In the genomic region with DNA sequence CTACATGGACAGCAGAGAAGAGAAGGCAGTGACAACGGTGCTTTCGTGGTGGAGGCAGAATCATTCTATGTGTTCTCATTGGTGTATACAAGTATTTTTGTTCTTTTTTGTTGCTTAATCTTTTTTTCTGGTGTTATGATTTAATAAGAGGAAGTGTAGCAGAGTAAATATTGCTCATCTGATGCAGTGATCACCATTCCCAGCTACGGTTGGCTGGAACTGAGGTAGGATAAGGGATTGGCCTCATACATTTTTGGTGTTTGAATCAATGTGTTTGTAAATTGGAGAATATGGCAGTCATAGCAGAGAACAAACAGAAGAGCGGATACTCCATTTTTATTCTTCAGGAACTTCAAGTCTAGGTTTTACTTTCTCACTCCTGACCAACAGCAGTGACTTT, we compare ENCODE assay signal across 23 cellular contexts.
DNase-seq lines count a peak whose midpoint lies in the region; ATAC-seq, FAIRE-seq and TF ChIP-seq lines count a peak whose summit lies in the region.
"Had no signal": no experiment of that assay in that cellular context is flagged by ENCODE, and none has a peak within 500 bp of the region (broad histone marks: within the 10 kb centered on the region; RNA-seq: fewer than 3 reads in every experiment).

No MANE protein-coding gene starts in this region.

- H3K9ac ChIP-seq in PC-3 (ENCODE audit: low read length), result peak overlapping the region; percentile 15; the same call in 1 of the 2 replicates
- H3K9ac ChIP-seq: BLaER1 treated with 17β-estradiol and CSF1 and Interleukin-3, amounts not matched to agents 10 nM and 100 nM had no signal

- H3K36me3 Mint-ChIP-seq in activated naive CD8-positive, alpha-beta T cell treated with anti-CD3 and anti-CD28 coated beads, Interleukin-2, amount 10 ng/mL, durations not matched to agents 7 days and 5 days, result no peaks in the 10 kb centered on the region
- no peaks in the 10 kb centered on the region for H3K36me3 Mint-ChIP-seq in activated naive CD8-positive, alpha-beta T cell treated with anti-CD3 and anti-CD28 coated beads for 36 hours
- H3K36me3 Mint-ChIP-seq: CD8-positive, alpha-beta memory T cell had no signal

- H3K27me3 ChIP-seq in PC-3 (ENCODE audit: low read length) (no peaks in the 10 kb centered on the region), bronchial epithelial cell (ENCODE audit: control insufficient read depth, insufficient read depth, low read length) (no peaks in the 10 kb centered on the region)
- H3K27me3 ChIP-seq: BLaER1 treated with 17β-estradiol and CSF1 and Interleukin-3, amounts not matched to agents 10 nM and 100 nM had no signal

- peak overlapping the region; percentile 56 for H3K4me2 ChIP-seq in PC-3 (ENCODE audit: low read length)
- H3K4me2 ChIP-seq: A549; BLaER1 treated with 17β-estradiol and CSF1 and Interleukin-3, amounts not matched to agents 10 nM and 100 nM; GM23338 had no signal

- no peaks in the 10 kb centered on the region for H4K20me1 ChIP-seq in PC-3 (ENCODE audit: low read length)
- H4K20me1 ChIP-seq: BLaER1 treated with 17β-estradiol and CSF1 and Interleukin-3, amounts not matched to agents 10 nM and 100 nM had no signal

- POLR2A ChIA-PET in activated naive CD8-positive, alpha-beta T cell treated with anti-CD3 and anti-CD28 coated beads, Interleukin-2, amount 10 ng/mL, durations not matched to agents 7 days and 5 days (lab: Charles Lee), result no interaction called here
- POLR2A ChIA-PET in PC-3 (lab: Charles Lee; ENCODE audit: unreplicated experiment), result no interaction called here

- no peaks in the 10 kb centered on the region for H3F3A ChIP-seq in PC-3 (ENCODE audit: low read length, unreplicated experiment)

- no peaks in the 10 kb centered on the region for H3K36me3 ChIP-seq in PC-3 (ENCODE audit: low read depth, low read length)
- no peaks in the 10 kb centered on the region for H3K36me3 ChIP-seq in bronchial epithelial cell (ENCODE audit: control insufficient read depth, insufficient read depth, low read length)
- H3K36me3 ChIP-seq: BLaER1 treated with 17β-estradiol and CSF1 and Interleukin-3, amounts not matched to agents 10 nM and 100 nM had no signal

- H3K9me2 ChIP-seq in PC-3 (replicated peaks; ENCODE audit: low read length), result no peaks in the 10 kb centered on the region

- H2AFZ ChIP-seq in PC-3 (ENCODE audit: low read length), result peak overlapping the region; percentile 24; the same call in 1 of the 2 replicates

- peak overlapping the region; percentile 82 for H3K27ac ChIP-seq in PC-3 (ENCODE audit: low read length)
- H3K27ac ChIP-seq: 22Rv1; A549; BLaER1 treated with 17β-estradiol and CSF1 and Interleukin-3, amounts not matched to agents 10 nM and 100 nM; HL-60 had no signal

- H3K4me3 Mint-ChIP-seq in activated naive CD8-positive, alpha-beta T cell treated with anti-CD3 and anti-CD28 coated beads, Interleukin-2, amount 10 ng/mL, durations not matched to agents 7 days and 5 days, result no peak overlapping the region
- H3K4me3 Mint-ChIP-seq in activated naive CD8-positive, alpha-beta T cell treated with anti-CD3 and anti-CD28 coated beads for 36 hours, result no peak overlapping the region
- H3K4me3 Mint-ChIP-seq: B cell; CD8-positive, alpha-beta memory T cell; GM23338 had no signal

- peak overlapping the region; percentile 42 for H3K27ac Mint-ChIP-seq in activated naive CD8-positive, alpha-beta T cell treated with anti-CD3 and anti-CD28 coated beads, Interleukin-2, amount 10 ng/mL, durations not matched to agents 7 days and 5 days
- H3K27ac Mint-ChIP-seq in activated naive CD8-positive, alpha-beta T cell treated with anti-CD3 and anti-CD28 coated beads for 36 hours, result no peak overlapping the region
- H3K27ac Mint-ChIP-seq: B cell; CD8-positive, alpha-beta memory T cell; GM23338 had no signal

- peaks cover 43% of the 10 kb centered on the region for H3K4me1 ChIP-seq in PC-3 (ENCODE audit: insufficient read depth, low read length)
- H3K4me1 ChIP-seq: A549 had no signal

- FAIRE-seq in bronchial epithelial cell (lab: Jason Lieb, UNC), result peak; percentile 58
- FAIRE-seq: A549, H54, HTR-8/SVneo had no signal

- intact Hi-C loops in PC-3 (cut with micrococcal nuclease), result loop anchor here (1.0 to 5.0 kb wide), 3 partner anchors 63 to 256 kb away; no protein-coding TSS in a partner anchor

- no peaks in the 10 kb centered on the region for H3K79me2 ChIP-seq in PC-3 (ENCODE audit: low read length)

- H3K4me1 Mint-ChIP-seq in activated naive CD8-positive, alpha-beta T cell treated with anti-CD3 and anti-CD28 coated beads, Interleukin-2, amount 10 ng/mL, durations not matched to agents 7 days and 5 days, result no peaks in the 10 kb centered on the region
- no peaks in the 10 kb centered on the region for H3K4me1 Mint-ChIP-seq in activated naive CD8-positive, alpha-beta T cell treated with anti-CD3 and anti-CD28 coated beads for 36 hours
- H3K4me1 Mint-ChIP-seq: B cell; CD8-positive, alpha-beta memory T cell had no signal

- H3K9me3 ChIP-seq in PC-3 (ENCODE audit: low read length), result no peaks in the 10 kb centered on the region
- H3K9me3 ChIP-seq: A549 had no signal

- H3K9me3 Mint-ChIP-seq in activated naive CD8-positive, alpha-beta T cell treated with anti-CD3 and anti-CD28 coated beads, Interleukin-2, amount 10 ng/mL, durations not matched to agents 7 days and 5 days, result no peaks in the 10 kb centered on the region
- H3K9me3 Mint-ChIP-seq in activated naive CD8-positive, alpha-beta T cell treated with anti-CD3 and anti-CD28 coated beads for 36 hours, result peaks cover 2% of the 10 kb centered on the region

- DNase-seq in activated naive CD8-positive, alpha-beta T cell treated with anti-CD3 and anti-CD28 coated beads, Interleukin-2, amount 10 ng/mL, durations not matched to agents 7 days and 5 days, result no peak
- DNase-seq in activated naive CD8-positive, alpha-beta T cell treated with anti-CD3 and anti-CD28 coated beads for 36 hours, result no peak
- DNase-seq in PC-3 (peak; percentile 93), bronchial epithelial cell (ENCODE audit: low read depth) (peak; percentile 97), mucosa of gallbladder (ENCODE audit: low spot score) (no peak), GM03348 (ENCODE audit: low spot score) (no peak), NCI-H524 (lab: John Stamatoyannopoulos, UW) (no peak)
- DNase-seq: CD8-positive, alpha-beta memory T cell; COR-L47; DMS 273 treated with DMSO at 0.1 percent for 48 hours; DMS79; GDM1; HCEC 1CT; IMR-90 had no signal

- BruUV-seq in PC-3 (replicated peaks; lab: Mats Ljungman, UMichigan), result no TSS peak

- H3K27me3 Mint-ChIP-seq in activated naive CD8-positive, alpha-beta T cell treated with anti-CD3 and anti-CD28 coated beads, Interleukin-2, amount 10 ng/mL, durations not matched to agents 7 days and 5 days, result peaks cover 2% of the 10 kb centered on the region
- H3K27me3 Mint-ChIP-seq in activated naive CD8-positive, alpha-beta T cell treated with anti-CD3 and anti-CD28 coated beads for 36 hours, result no peaks in the 10 kb centered on the region

- CTCF ChIA-PET in PC-3 (lab: Charles Lee), result no interaction called here

- no peak for ATAC-seq in activated naive CD8-positive, alpha-beta T cell treated with anti-CD3 and anti-CD28 coated beads, Interleukin-2, amount 10 ng/mL, durations not matched to agents 7 days and 5 days (ENCODE audit: low read depth)
- ATAC-seq in PC-3 (peak; percentile 98), esophagus mucosa (peak; percentile 98)
- ATAC-seq: A549, GM23338 had no signal

- H3K4me3 ChIP-seq in PC-3 (ENCODE audit: low read length), result peak overlapping the region; percentile 5; the same call in 1 of the 2 replicates
- no peak overlapping the region for H3K4me3 ChIP-seq in bronchial epithelial cell (ENCODE audit: low read depth, low read length)
- H3K4me3 ChIP-seq: A549; BLaER1 treated with 17β-estradiol and CSF1 and Interleukin-3, amounts not matched to agents 10 nM and 100 nM; GM23338 had no signal

- TF ChIP-seq CTCF in PC-3 (conservative IDR thresholded peaks at IDR 0.05; ENCODE audit: low read depth, low read length), result no peak
- no peak for TF ChIP-seq CTCF in bronchial epithelial cell (IDR thresholded peaks at IDR 0.05; ENCODE audit: insufficient read depth, low read length, severe bottlenecking)

Comparison
In these comparisons a context has a peak if more than half of its experiments do, and no peak if none do; other contexts are left out.
1. DNase-seq: peak in PC-3 (single experiment) and bronchial epithelial cell (single experiment); none in activated naive CD8-positive, alpha-beta T cell treated with anti-CD3 and anti-CD28 coated beads, Interleukin-2, amount 10 ng/mL, durations not matched to agents 7 days and 5 days (single experiment), activated naive CD8-positive, alpha-beta T cell treated with anti-CD3 and anti-CD28 coated beads for 36 hours (single experiment), mucosa of gallbladder (single experiment), GM03348 (single experiment) and NCI-H524 (0 of 2).